In genomic region chr2:122528958-122529670, GRCh38 we compare ENCODE assay signal across 23 cellular contexts.
DNase-seq lines count a peak whose midpoint lies in the region; ATAC-seq and TF ChIP-seq lines count a peak whose summit lies in the region.
"Had no signal": no experiment of that assay in that cellular context is flagged by ENCODE, and none has a peak within 500 bp of the region (broad histone marks: within the 10 kb centered on the region; RNA-seq: fewer than 3 reads in every experiment).

No MANE protein-coding gene starts in this region.

- no peak overlapping the region for H3K4me3 ChIP-seq in dorsolateral prefrontal cortex

- no peaks in the 10 kb centered on the region for H3K27me3 Mint-ChIP-seq in activated naive CD8-positive, alpha-beta T cell treated with anti-CD3 and anti-CD28 coated beads, Interleukin-2, amount 50 U/mL, for 24 hours
- H3K27me3 Mint-ChIP-seq: B cell had no signal

- no peaks in the 10 kb centered on the region for H3K9me3 Mint-ChIP-seq in activated naive CD8-positive, alpha-beta T cell treated with anti-CD3 and anti-CD28 coated beads, Interleukin-2, amount 50 U/mL, for 24 hours

- DNase-seq in dorsolateral prefrontal cortex = peak in 8 of 10 donors; percentile 3 to 57 (median 46)
- peak; percentile 28 for DNase-seq in inferior parietal cortex (ENCODE audit: extremely low spot score)
- peak; percentile 7 for DNase-seq in occipital lobe (lab: John Stamatoyannopoulos, UW)
- no peak for DNase-seq in activated naive CD8-positive, alpha-beta T cell treated with anti-CD3 and anti-CD28 coated beads, Interleukin-2, amount 50 U/mL, for 24 hours
- no peak for DNase-seq in NCI-H2107 treated with DMSO at 0.1 percent for 48 hours (lab: John Stamatoyannopoulos, UW; ENCODE audit: unreplicated experiment)
- no peak for DNase-seq in stimulated activated CD4-positive, alpha-beta T cell treated with anti-CD3 and anti-CD28 coated beads, Interleukin-2, amount 100 ng/mL, for 24 hours
- no peak for DNase-seq in effector CD4-positive, alpha-beta T cell
- DNase-seq: Caco-2; CD8-positive, alpha-beta T cell; DMS79 treated with DMSO at 0.1 percent for 48 hours; GF-D8; IMR-90; KG1; MM.1S; NCI-H2029 treated with DMSO at 0.1 percent for 48 hours; NCI-H226; NCI-H510A; NCI-H69; SHP77 had no signal

- no peaks in the 10 kb centered on the region for H3K4me1 Mint-ChIP-seq in activated naive CD8-positive, alpha-beta T cell treated with anti-CD3 and anti-CD28 coated beads, Interleukin-2, amount 50 U/mL, for 24 hours
- H3K4me1 Mint-ChIP-seq: B cell had no signal

- no peaks in the 10 kb centered on the region for H3K36me3 Mint-ChIP-seq in activated naive CD8-positive, alpha-beta T cell treated with anti-CD3 and anti-CD28 coated beads, Interleukin-2, amount 50 U/mL, for 24 hours (ENCODE audit: low read depth)
- H3K36me3 Mint-ChIP-seq: CD8-positive, alpha-beta T cell had no signal

- H3K27ac ChIP-seq in dorsolateral prefrontal cortex = peak overlapping the region in 1 of 59 donors; percentile 21
- H3K27ac ChIP-seq: C4-2B, RWPE1 had no signal

- no peak for TF ChIP-seq CTCF in dorsolateral prefrontal cortex (IDR thresholded peaks at IDR 0.05 in 54 of 56, conservative IDR thresholded peaks at IDR 0.05 in 2 of 56; ENCODE audit: low read depth in 1 of 56, partially characterized antibody in 56 of 56)

- H3K27me3 ChIP-seq in dorsolateral prefrontal cortex = peaks cover 0 to 6% (median 0%) of the 10 kb centered on the region in 45 donors

- H3K4me3 Mint-ChIP-seq in activated naive CD8-positive, alpha-beta T cell treated with anti-CD3 and anti-CD28 coated beads, Interleukin-2, amount 50 U/mL, for 24 hours = no peak overlapping the region
- H3K4me3 Mint-ChIP-seq: B cell; CD8-positive, alpha-beta T cell had no signal

- intact Hi-C loops in dorsolateral prefrontal cortex (cut with DNase I) = no loop called here

- H3K27ac Mint-ChIP-seq in activated naive CD8-positive, alpha-beta T cell treated with anti-CD3 and anti-CD28 coated beads, Interleukin-2, amount 50 U/mL, for 24 hours = no peak overlapping the region
- H3K27ac Mint-ChIP-seq: B cell; CD8-positive, alpha-beta T cell had no signal

- ATAC-seq in activated naive CD8-positive, alpha-beta T cell treated with anti-CD3 and anti-CD28 coated beads, Interleukin-2, amount 50 U/mL, for 24 hours = no peak
- ATAC-seq: CD8-positive, alpha-beta T cell; HCT116 had no signal

Comparison
In these comparisons a context has a peak if more than half of its experiments do, and no peak if none do; other contexts are left out.
1. DNase-seq: peak in dorsolateral prefrontal cortex (8 of 10), inferior parietal cortex (single experiment) and occipital lobe (single experiment); none in activated naive CD8-positive, alpha-beta T cell treated with anti-CD3 and anti-CD28 coated beads, Interleukin-2, amount 50 U/mL, for 24 hours (single experiment), NCI-H2107 treated with DMSO at 0.1 percent for 48 hours (single experiment), stimulated activated CD4-positive, alpha-beta T cell treated with anti-CD3 and anti-CD28 coated beads, Interleukin-2, amount 100 ng/mL, for 24 hours (0 of 2) and effector CD4-positive, alpha-beta T cell (single experiment).